Comparison of ENCODE assay signal across 11 cellular contexts in genomic region chr6:10800810-10801209, GRCh38. TPM values are rescaled to one million over a fixed set of nuclear protein-coding genes. Genes with fewer than 3 reads are reported as not detected.
A peak's percentile ranks its signal among the peaks of the same experiment; 100 is the strongest.
DNase-seq lines count a peak whose midpoint lies in the region; ATAC-seq and TF ChIP-seq lines count a peak whose summit lies in the region.
"Had no signal": no experiment of that assay in that cellular context is flagged by ENCODE, and none has a peak within 500 bp of the region (broad histone marks: within the 10 kb centered on the region; RNA-seq: fewer than 3 reads in every experiment).

No MANE protein-coding gene starts in this region.

- H2BK120ac ChIP-seq in H9 (ENCODE audit: low read depth, low read length, poor library complexity, severe bottlenecking): no peak overlapping the region

- no peak for ATAC-seq in HG02642 (IDR thresholded peaks at IDR 0.05; ENCODE audit: poor library complexity, unreplicated experiment)

- H3K4me1 ChIP-seq in H9 (ENCODE audit: insufficient read depth, low read length) (no peaks in the 10 kb centered on the region), PC-9 (replicated peaks; ENCODE audit: insufficient read depth) (peaks cover 8% of the 10 kb centered on the region)
- H3K4me1 ChIP-seq: HAP-1, heart right ventricle, prostate gland had no signal

- H3K56ac ChIP-seq in H9 (ENCODE audit: insufficient read length, low read depth, low read length): no peak overlapping the region

- TF ChIP-seq CTCF in H9 (conservative IDR thresholded peaks at IDR 0.05): no peak
- TF ChIP-seq CTCF in PC-9 (conservative IDR thresholded peaks at IDR 0.05): no peak
- TF ChIP-seq CTCF in retinal pigment epithelial cell (conservative IDR thresholded peaks at IDR 0.05; ENCODE audit: low read depth, low read length): no peak
- TF ChIP-seq CTCF in CD14-positive monocyte (IDR thresholded peaks at IDR 0.05): no peak

- intact Hi-C loops in PC-9 (cut with micrococcal nuclease; ENCODE audit: unreplicated experiment): loop anchor here (1.0 to 10.0 kb wide), 7 partner anchors 85 to 774 kb away; partner anchors contain the start of genes C6orf52 and PAK1IP1
- intact Hi-C loops in CD14-positive monocyte (cut with micrococcal nuclease): loop anchor here (2.0 to 5.0 kb wide), 2 partner anchors 322 to 324 kb away; no protein-coding TSS in a partner anchor

- H3K27ac ChIP-seq in H9 (ENCODE audit: insufficient read length, low read depth, low read length) (no peak overlapping the region), PC-9 (peak overlapping the region; percentile 41; the same call in 1 of the 2 replicates)
- H3K27ac ChIP-seq: heart right ventricle, prostate gland had no signal

- H3K4me3 ChIP-seq in PC-9: no peak overlapping the region
- H3K4me3 ChIP-seq in retinal pigment epithelial cell (ENCODE audit: low read length): no peak overlapping the region
- H3K4me3 ChIP-seq: HAP-1, heart right ventricle, prostate gland had no signal

- H4K91ac ChIP-seq in H9 (ENCODE audit: insufficient read length, low read depth, low read length): no peak overlapping the region

- H3K9ac ChIP-seq in H9 (ENCODE audit: extremely low read depth, insufficient read length, low read length): no peak overlapping the region

- H3K18ac ChIP-seq in H9 (ENCODE audit: insufficient read length, low read depth, low read length): no peak overlapping the region

- no peaks in the 10 kb centered on the region for H3K9me3 ChIP-seq in H9 (ENCODE audit: control insufficient read depth, low read depth, low read length)
- H3K9me3 ChIP-seq in PC-9 (ENCODE audit: insufficient read depth, low read depth): no peaks in the 10 kb centered on the region
- H3K9me3 ChIP-seq: HAP-1, heart right ventricle, prostate gland had no signal

- H3K23ac ChIP-seq in H9 (ENCODE audit: insufficient read length, low read depth, low read length): no peak overlapping the region

- no peak overlapping the region for H2BK5ac ChIP-seq in H9 (ENCODE audit: insufficient read length, low read length)

- H3K14ac ChIP-seq in H9 (ENCODE audit: insufficient read depth, low read length): no peak overlapping the region

- no peaks in the 10 kb centered on the region for H3K79me1 ChIP-seq in H9 (ENCODE audit: insufficient read depth, low read depth, low read length, poor library complexity, severe bottlenecking)

- no peaks in the 10 kb centered on the region for H3K9me3 Mint-ChIP-seq in H9
- H3K9me3 Mint-ChIP-seq in CD14-positive monocyte: no peaks in the 10 kb centered on the region

- CTCF ChIA-PET in PC-9 (lab: Charles Lee): interaction anchor here (0.6 to 1.6 kb wide), 4 partner anchors 67 to 322 kb away, joined by 4 to 10 read pairs (median 6); no protein-coding TSS in a partner anchor

- no peak overlapping the region for H3T11ph ChIP-seq in H9 (ENCODE audit: low read length)

- no peak overlapping the region for H2BK20ac ChIP-seq in H9 (ENCODE audit: low read depth, low read length, poor library complexity, severe bottlenecking)

- no peak overlapping the region for H2AK5ac ChIP-seq in H9 (ENCODE audit: insufficient read length, low read length)

- DNase-seq in H9: no peak
- peak; percentile 7 to 70 for DNase-seq in PC-9
- peak; percentile 30 for DNase-seq in fibroblast of peridontal ligament (ENCODE audit: extremely low read depth)
- DNase-seq in retinal pigment epithelial cell (ENCODE audit: low read depth): peak; percentile 3
- DNase-seq in CD14-positive monocyte (ENCODE audit: low spot score): no peak
- no peak for DNase-seq in NK-92 (lab: John Stamatoyannopoulos, UW; ENCODE audit: unreplicated experiment)

- H3K4me2 ChIP-seq in H9 (ENCODE audit: insufficient read depth, insufficient read length, low read length): no peak overlapping the region
- H3K4me2 ChIP-seq in PC-9: peak overlapping the region; percentile 50

- peaks cover 3% of the 10 kb centered on the region for H3K23me2 ChIP-seq in H9 (ENCODE audit: insufficient read length, low read depth, low read length, poor library complexity, severe bottlenecking)

- no peaks in the 10 kb centered on the region for H3K36me3 ChIP-seq in PC-9 (ENCODE audit: low read depth)
- H3K36me3 ChIP-seq: HAP-1, prostate gland had no signal

- H3K27me3 Mint-ChIP-seq in H9 (ENCODE audit: low read depth) (no peaks in the 10 kb centered on the region; the same call in 1 of the 2 replicates), CD14-positive monocyte (ENCODE audit: low read depth in 3 of 3) (peaks cover 0 to 5% (median 0%) of the 10 kb centered on the region in 3 donors)
- H3K27me3 Mint-ChIP-seq: activated naive CD8-positive, alpha-beta T cell had no signal

- H3K79me2 ChIP-seq in H9 (ENCODE audit: insufficient read depth, low read length) (no peaks in the 10 kb centered on the region), PC-9 (ENCODE audit: low read depth) (no peaks in the 10 kb centered on the region)

- H4K5ac ChIP-seq in H9 (ENCODE audit: insufficient read length, low read depth, low read length): no peak overlapping the region

- no peaks in the 10 kb centered on the region for H3K27me3 ChIP-seq in H9 (ENCODE audit: insufficient read depth, low read length)
- no peaks in the 10 kb centered on the region for H3K27me3 ChIP-seq in PC-9 (ENCODE audit: insufficient read depth, low read depth)
- H3K27me3 ChIP-seq: heart right ventricle had no signal

- H4K20me1 ChIP-seq in H9 (ENCODE audit: control insufficient read depth, insufficient read depth, insufficient read length) (no peaks in the 10 kb centered on the region), PC-9 (ENCODE audit: insufficient read depth) (no peaks in the 10 kb centered on the region)

- no peak overlapping the region for H2AFZ ChIP-seq in H9 (ENCODE audit: low read length)
- H2AFZ ChIP-seq in PC-9: no peak overlapping the region

- WGBS in H9 (ENCODE audit: extremely low coverage, insufficient read length, low lambda C conversion rate): no CpG with 5 or more reads among the region's 3 CpGs

- H3K27ac Mint-ChIP-seq in H9 (peak overlapping the region in 2 of 3 experiments; percentile 3 to 64; a peak in 3 of 7 replicates), CD14-positive monocyte (no peak overlapping the region)
- H3K27ac Mint-ChIP-seq: activated naive CD8-positive, alpha-beta T cell had no signal

- no peaks in the 10 kb centered on the region for H3F3A ChIP-seq in PC-9 (ENCODE audit: insufficient read depth, low read depth)

- H2BK12ac ChIP-seq in H9 (ENCODE audit: insufficient read length, low read depth, low read length): no peak overlapping the region

- peaks cover 2 to 4% (median 3%) of the 10 kb centered on the region in 3 experiments; a peak in 2 of 7 replicates for H3K36me3 Mint-ChIP-seq in H9 (ENCODE audit: insufficient read depth in 1 of 3, low read depth in 3 of 3)
- H3K36me3 Mint-ChIP-seq in CD14-positive monocyte: peaks cover 0 to 4% of the 10 kb centered on the region in 2 donors

- no TSS peak for BruUV-seq in PC-9 (replicated peaks; lab: Mats Ljungman, UMichigan)

- H3K4me1 Mint-ChIP-seq in H9 (peaks cover 10 to 13% of the 10 kb centered on the region in 2 experiments), CD14-positive monocyte (peaks cover 2% of the 10 kb centered on the region)

- no peak overlapping the region for H2BK15ac ChIP-seq in H9 (ENCODE audit: low read depth, low read length)

- H3K9me2 ChIP-seq in PC-9 (ENCODE audit: insufficient read depth): no peaks in the 10 kb centered on the region

- no peak overlapping the region for H3K4ac ChIP-seq in H9 (ENCODE audit: low read depth, low read length)

- H4K8ac ChIP-seq in H9 (replicated peaks; ENCODE audit: insufficient read length, low read depth, low read length): no peak overlapping the region

- POLR2A ChIA-PET in PC-9 (lab: Charles Lee; ENCODE audit: unreplicated experiment): interaction anchor here (0.6 kb wide), 2 partner anchors 272 to 321 kb away, joined by 5 to 7 read pairs; no protein-coding TSS in a partner anchor

- H3K4me3 Mint-ChIP-seq in H9: no peak overlapping the region
- no peak overlapping the region for H3K4me3 Mint-ChIP-seq in CD14-positive monocyte
- H3K4me3 Mint-ChIP-seq: activated naive CD8-positive, alpha-beta T cell had no signal

RNA-seq across cellular contexts. Expression of gene MAK, which starts 37.5 kb away (rescaled TPM):
- total RNA-seq in H9 (2021) (0.20 TPM in 2 replicates), PC-9 (2021) (0.85 and 1.6 TPM in 2 replicates)
- polyA plus RNA-seq in CD14-positive monocyte: 1 to 10 TPM in 1 of 2 donors, under 1 TPM in 1; 0.76 to 1.4 TPM

RNA-seq across cellular contexts. Expression of gene TMEM14B, which starts 53.2 kb away (rescaled TPM):
- total RNA-seq in H9 (2021) (104 and 107 TPM in 2 replicates), PC-9 (2021) (139 and 168 TPM in 2 replicates)
- 100 to 1,000 TPM; 141 to 185 TPM for polyA plus RNA-seq in CD14-positive monocyte

Comparison
In these comparisons a context has a peak if more than half of its experiments do, and no peak if none do; other contexts are left out.
1. DNase-seq: peak in PC-9 (2 of 2), fibroblast of peridontal ligament (single experiment) and retinal pigment epithelial cell (single experiment); none in H9 (single experiment), CD14-positive monocyte (single experiment) and NK-92 (single experiment).
2. H3K27ac Mint-ChIP-seq: peak in H9 (2 of 3); none in CD14-positive monocyte (0 of 7).